11 cellular contexts compared by ENCODE assay signal in the genomic region with DNA sequence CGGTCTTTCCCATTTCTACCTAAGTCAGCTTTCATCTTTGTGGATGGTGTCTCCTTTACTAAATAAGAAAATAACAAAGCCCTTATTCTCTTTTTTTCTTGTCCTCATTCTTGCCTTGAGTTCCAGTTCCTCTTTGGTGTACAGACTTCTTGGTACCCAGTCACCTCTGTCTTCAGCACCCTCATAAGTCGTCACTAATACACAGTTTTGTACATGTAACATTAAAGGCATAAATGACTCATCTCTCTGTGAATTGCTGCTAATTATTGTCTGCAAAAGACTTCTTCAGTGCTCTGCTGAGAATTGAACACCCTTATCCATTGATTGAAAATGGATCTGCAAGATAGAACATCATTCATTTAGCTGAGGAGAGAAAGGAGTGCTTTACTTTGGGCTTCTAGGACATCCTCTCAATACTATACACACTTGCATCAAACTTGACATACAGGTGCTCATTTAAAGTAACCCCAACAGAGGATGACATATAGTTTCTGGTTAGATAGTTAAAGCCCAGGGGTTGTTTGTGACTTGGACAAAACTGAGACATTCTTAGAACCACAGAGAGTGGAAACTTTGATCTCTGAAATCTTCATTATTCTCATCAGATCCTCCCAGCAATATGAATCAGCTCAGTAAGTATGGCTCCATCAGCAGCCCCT.
A peak's percentile ranks its signal among the peaks of the same experiment; 100 is the strongest.
DNase-seq lines count a peak whose midpoint lies in the region; ATAC-seq and TF ChIP-seq lines count a peak whose summit lies in the region.
"Had no signal": no experiment of that assay in that cellular context is flagged by ENCODE, and none has a peak within 500 bp of the region (broad histone marks: within the 10 kb centered on the region; RNA-seq: fewer than 3 reads in every experiment).

No MANE protein-coding gene starts in this region.

- peaks cover 13% of the 10 kb centered on the region for H3K4me1 Mint-ChIP-seq in T-helper 17 cell

- H3K27ac Mint-ChIP-seq in T-helper 17 cell, result peak overlapping the region; percentile 72

- H3K27me3 ChIP-seq in GM06990 (replicated peaks; ENCODE audit: control insufficient read depth, insufficient read depth, low read length), result no peaks in the 10 kb centered on the region
- H3K27me3 ChIP-seq in uterus, result no peaks in the 10 kb centered on the region
- H3K27me3 ChIP-seq: upper lobe of left lung had no signal

- peak; percentile 58 for DNase-seq in GM06990 (ENCODE audit: extremely low read depth, insufficient read length)
- no peak for DNase-seq in T-helper 17 cell
- DNase-seq in uterus, result no peak
- DNase-seq in mucosa of descending colon, result no peak
- no peak for DNase-seq in globus pallidus (ENCODE audit: low spot score)
- no peak for DNase-seq in amygdala (lab: John Stamatoyannopoulos, UW)
- DNase-seq: GOT3, NCI-H2029, upper lobe of left lung had no signal

- ATAC-seq in GM19043 (IDR thresholded peaks at IDR 0.05; ENCODE audit: low read depth, unreplicated experiment), result peak; percentile 73
- ATAC-seq in HG02938 (IDR thresholded peaks at IDR 0.05; ENCODE audit: unreplicated experiment), result peak; percentile 86
- ATAC-seq in T-helper 17 cell, result no peak
- no peak for ATAC-seq in mucosa of descending colon

- peaks cover 25% of the 10 kb centered on the region for H3K36me3 ChIP-seq in GM06990 (ENCODE audit: control insufficient read depth, insufficient read depth, low read length)
- no peaks in the 10 kb centered on the region for H3K36me3 ChIP-seq in uterus
- H3K36me3 ChIP-seq in mucosa of descending colon (ENCODE audit: low read depth), result no peaks in the 10 kb centered on the region

- H3K27ac ChIP-seq in uterus, result no peak overlapping the region
- H3K27ac ChIP-seq: upper lobe of left lung had no signal

- TF ChIP-seq POLR2A in uterus (IDR thresholded peaks at IDR 0.05), result no peak

- H3K4me3 ChIP-seq in GM06990 (replicated peaks; ENCODE audit: low read depth, low read length), result no peak overlapping the region
- H3K4me3 ChIP-seq in uterus, result no peak overlapping the region
- no peak overlapping the region for H3K4me3 ChIP-seq in mucosa of descending colon
- H3K4me3 ChIP-seq: upper lobe of left lung had no signal

- TF ChIP-seq CTCF in GM06990 (IDR thresholded peaks at IDR 0.05; ENCODE audit: insufficient read depth, low read length, poor library complexity, severe bottlenecking) (no peak), uterus (IDR thresholded peaks at IDR 0.05) (no peak), mucosa of descending colon (IDR thresholded peaks at IDR 0.05) (no peak)

- peaks cover 14% of the 10 kb centered on the region for H3K36me3 Mint-ChIP-seq in T-helper 17 cell (ENCODE audit: low read depth)

- H3K9me3 ChIP-seq in T-helper 17 cell (ENCODE audit: control insufficient read depth, low read length, poor library complexity, severe bottlenecking) (no peaks in the 10 kb centered on the region), uterus (no peaks in the 10 kb centered on the region), mucosa of descending colon (no peaks in the 10 kb centered on the region)
- H3K9me3 ChIP-seq: upper lobe of left lung had no signal

- H3K4me3 Mint-ChIP-seq in T-helper 17 cell, result no peak overlapping the region

- H3K4me1 ChIP-seq in uterus (no peaks in the 10 kb centered on the region), mucosa of descending colon (ENCODE audit: low read depth) (no peaks in the 10 kb centered on the region)
- H3K4me1 ChIP-seq: upper lobe of left lung had no signal

- intact Hi-C loops in uterus (cut with DNase I; ENCODE audit: low total_unique reads) (no loop called here), mucosa of descending colon (cut with DNase I, micrococcal nuclease) (no loop called here)

- H3K27me3 Mint-ChIP-seq in T-helper 17 cell, result no peaks in the 10 kb centered on the region

Comparison
In these comparisons a context has a peak if more than half of its experiments do, and no peak if none do; other contexts are left out.
1. ATAC-seq: peak in GM19043 (single experiment) and HG02938 (single experiment); none in T-helper 17 cell (single experiment) and mucosa of descending colon (single experiment).